8 cellular contexts compared by ENCODE assay signal in genomic region chr15:25439456-25439836, GRCh38. TPM values are rescaled to one million over a fixed set of nuclear protein-coding genes. Genes with fewer than 3 reads are reported as not detected.
DNase-seq lines count a peak whose midpoint lies in the region; ATAC-seq and TF ChIP-seq lines count a peak whose summit lies in the region.

No MANE protein-coding gene starts in this region.

- H3K9me3 ChIP-seq in HEK293 (ENCODE audit: control insufficient read depth, insufficient read depth, low read depth, low read length) (no peaks in the 10 kb centered on the region), OCI-LY1 (ENCODE audit: low read length) (peaks cover 6% of the 10 kb centered on the region; the same call in 1 of the 2 replicates), ectodermal cell (ENCODE audit: control insufficient read depth, low read length) (no peaks in the 10 kb centered on the region)

- 15 to 17% methylated on average over 12 of the region's 12 CpGs for WGBS in ectodermal cell, 2 experiments

- H2AFZ ChIP-seq in OCI-LY1 (ENCODE audit: low read length), result peak overlapping the region; percentile 2; the same call in 1 of the 2 replicates

- peaks cover 40% of the 10 kb centered on the region for H3K79me2 ChIP-seq in OCI-LY1 (ENCODE audit: insufficient read depth, low read length)

- POLR2A ChIA-PET in HEK293 (lab: Yijun Ruan, JAX), result no interaction called here

- H4K20me1 ChIP-seq in OCI-LY1 (ENCODE audit: insufficient read depth, low read length), result no peaks in the 10 kb centered on the region

- H3K36me3 ChIP-seq in HEK293 (ENCODE audit: control insufficient read depth in 2 of 2, insufficient read depth in 1 of 2, low read length in 2 of 2), result peaks cover 0 to 4% of the 10 kb centered on the region in 2 experiments; a peak in 1 of 3 replicates
- peaks cover 22% of the 10 kb centered on the region for H3K36me3 ChIP-seq in OCI-LY1 (ENCODE audit: insufficient read depth, low read length)
- no peaks in the 10 kb centered on the region for H3K36me3 ChIP-seq in ectodermal cell (ENCODE audit: control insufficient read depth, insufficient read depth, low read length)

- H3F3A ChIP-seq in OCI-LY1 (ENCODE audit: insufficient read depth, low read length), result no peaks in the 10 kb centered on the region

- H3K4me2 ChIP-seq in OCI-LY1 (ENCODE audit: low read length), result peak overlapping the region; percentile 90

- H3K27ac ChIP-seq in HEK293 (ENCODE audit: extremely low read depth, low read depth, low read length) (peak overlapping the region; percentile 74), OCI-LY1 (ENCODE audit: low read depth, low read length, poor library complexity, severe bottlenecking) (peak overlapping the region; percentile 62), ectodermal cell (ENCODE audit: insufficient read depth, low read depth, low read length, poor library complexity, severe bottlenecking) (peak overlapping the region; percentile 85)

- peak overlapping the region; percentile 46 for H3K4me3 ChIP-seq in HEK293 (ENCODE audit: low read depth, low read length)
- peak overlapping the region; percentile 86 for H3K4me3 ChIP-seq in OCI-LY1 (ENCODE audit: low read depth, low read length, poor library complexity, severe bottlenecking)
- H3K4me3 ChIP-seq in ectodermal cell (ENCODE audit: insufficient read depth, low read depth, low read length), result peak overlapping the region; percentile 83

- CTCF ChIA-PET in HEK293 (lab: Yijun Ruan, JAX), result interaction anchor here (0.6 kb wide), 1 partner anchor 94 kb away, joined by 3 read pairs; no protein-coding TSS in a partner anchor

- H3K27me3 ChIP-seq in OCI-LY1 (ENCODE audit: insufficient read depth, low read length), result no peaks in the 10 kb centered on the region
- H3K27me3 ChIP-seq in ectodermal cell (ENCODE audit: control insufficient read depth, insufficient read depth, low read length, poor library complexity, severe bottlenecking), result no peaks in the 10 kb centered on the region

- DNase-seq in NCI-H510A treated with DMSO at 0.1 percent for 48 hours (lab: John Stamatoyannopoulos, UW), result peak; percentile 35
- no peak for DNase-seq in NCI-H510A (lab: John Stamatoyannopoulos, UW)
- DNase-seq in mucosa of gallbladder (ENCODE audit: low spot score), result peak; percentile 18
- no peak for DNase-seq in NCI-H1417 (lab: John Stamatoyannopoulos, UW)

- no peaks in the 10 kb centered on the region for H3K9me2 ChIP-seq in OCI-LY1 (ENCODE audit: low read depth, low read length)

- ATAC-seq in GM18519 (IDR thresholded peaks at IDR 0.05; ENCODE audit: low FRiP score, unreplicated experiment), result no peak

- TF ChIP-seq CTCF in HEK293 (tag by site-specific recombination; IDR thresholded peaks at IDR 0.05), result no peak
- TF ChIP-seq CTCF in OCI-LY1 (IDR thresholded peaks at IDR 0.05; ENCODE audit: low read length), result no peak

- no peaks in the 10 kb centered on the region for H3K4me1 ChIP-seq in HEK293 (ENCODE audit: control insufficient read depth, insufficient read depth, low read length)
- peaks cover 26% of the 10 kb centered on the region for H3K4me1 ChIP-seq in OCI-LY1 (ENCODE audit: insufficient read depth, low read length, severe bottlenecking)
- no peaks in the 10 kb centered on the region for H3K4me1 ChIP-seq in ectodermal cell (ENCODE audit: control insufficient read depth, insufficient read depth, low read length)

- H3K9ac ChIP-seq in OCI-LY1 (ENCODE audit: low read length), result peak overlapping the region; percentile 86

TF ChIP-seq in HEK293, 187 proteins besides CTCF, POLR2A, EP300 and RAD21:
- TF ChIP-seq ZEB2 (tag by site-specific recombination; IDR thresholded peaks at IDR 0.05), result no peak
- no peak for TF ChIP-seq ZNF394 (tag by site-specific recombination; IDR thresholded peaks at IDR 0.05; ENCODE audit: borderline replicate concordance)
- no peak for TF ChIP-seq ZNF707 (tag by site-specific recombination; IDR thresholded peaks at IDR 0.05)
- TF ChIP-seq YY1 (tag by site-specific recombination; IDR thresholded peaks at IDR 0.05), result no peak
- TF ChIP-seq KLF8 (tag by site-specific recombination; IDR thresholded peaks at IDR 0.05), result no peak
- no peak for TF ChIP-seq RBAK (tag by site-specific recombination; IDR thresholded peaks at IDR 0.05)
- no peak for TF ChIP-seq IKZF3 (tag by site-specific recombination; IDR thresholded peaks at IDR 0.05)
- TF ChIP-seq ZNF23 (tag by site-specific recombination; IDR thresholded peaks at IDR 0.05; ENCODE audit: borderline replicate concordance), result no peak

RNA-seq across cellular contexts. Expression of gene UBE3A, which starts 0.6 kb away (rescaled TPM):
- 70.1 TPM for polyA plus RNA-seq in ectodermal cell (2013, experiment 1 of 4)
- polyA plus RNA-seq in ectodermal cell (2013, experiment 2 of 4), result 68.2 TPM
- 51.3 TPM for polyA plus RNA-seq in ectodermal cell (2013, experiment 3 of 4)
- polyA plus RNA-seq in ectodermal cell (2013, experiment 4 of 4), result 64.6 TPM
- total RNA-seq in mucosa of gallbladder, result 105 TPM

Comparison
In these comparisons a context has a peak if more than half of its experiments do, and no peak if none do; other contexts are left out.
1. DNase-seq: peak in NCI-H510A treated with DMSO at 0.1 percent for 48 hours (single experiment) and mucosa of gallbladder (single experiment); none in NCI-H510A (single experiment) and NCI-H1417 (0 of 3).
2. Peak in every context shown above with its lines, with median percentiles within 50 percentile points of each other: H3K27ac ChIP-seq and H3K4me3 ChIP-seq.